ENCODE assay signal across 6 cellular contexts in genomic region chr7:127587663-127588018, GRCh38. TPM values are rescaled to one million over a fixed set of nuclear protein-coding genes. Genes with fewer than 3 reads are reported as not detected.
DNase-seq lines count a peak whose midpoint lies in the region; ATAC-seq and TF ChIP-seq lines count a peak whose summit lies in the region.

No MANE protein-coding gene starts in this region.

- H3K27me3 ChIP-seq in A673 (replicated peaks; ENCODE audit: insufficient read depth, low read depth, low read length, poor library complexity) (no peaks in the 10 kb centered on the region), kidney epithelial cell (ENCODE audit: control insufficient read depth, insufficient read depth, low read length) (no peaks in the 10 kb centered on the region)

- H3K27ac ChIP-seq in A673 (ENCODE audit: low read depth, low read length, poor library complexity, severe bottlenecking): peak overlapping the region; percentile 85

- no TSS peak for BruUV-seq in A673 (replicated peaks; lab: Mats Ljungman, UMichigan)

- H3K4me1 Mint-ChIP-seq in T-cell: peaks cover 57 to 67% (median 61%) of the 10 kb centered on the region in 3 donors

- intact Hi-C loops in A673 (cut with micrococcal nuclease; ENCODE audit: unreplicated experiment): loop anchor here (5.0 kb wide), 2 partner anchors 240 to 620 kb away; no protein-coding TSS in a partner anchor

- H3K4me1 ChIP-seq in A673 (ENCODE audit: insufficient read depth, low read length, poor library complexity, severe bottlenecking): peaks cover 17% of the 10 kb centered on the region

- CTCF ChIA-PET in A673 (lab: Charles Lee): interaction anchor here (1.2 kb wide), 1 partner anchor 689 kb away, joined by 6 read pairs; no protein-coding TSS in a partner anchor
- CTCF ChIA-PET in T-cell (lab: Charles Lee): interaction anchor here in 1 of 2 donors (1.1 kb wide), 1 partner anchor 73 kb away, joined by 3 read pairs; no protein-coding TSS in a partner anchor

- H3K36me3 Mint-ChIP-seq in T-cell: peaks cover 25% of the 10 kb centered on the region

- ATAC-seq in T-cell (replicated peaks in 1 of 4) (no peak), HG03520 (IDR thresholded peaks at IDR 0.05; ENCODE audit: unreplicated experiment) (no peak), GM21423 (IDR thresholded peaks at IDR 0.05; ENCODE audit: unreplicated experiment) (no peak)

- DNase-seq in A673 (ENCODE audit: low spot score) (no peak), T-cell (no peak), kidney epithelial cell (ENCODE audit: low read depth) (no peak), NOMO-1 treated with DMSO at 0.1 percent for 48 hours (lab: John Stamatoyannopoulos, UW; ENCODE audit: unreplicated experiment) (no peak)

- H3K4me3 ChIP-seq in A673 (ENCODE audit: low read depth, low read length, poor library complexity, severe bottlenecking) (peak overlapping the region; percentile 92), kidney epithelial cell (ENCODE audit: low read depth, low read length) (peak overlapping the region; percentile 94)

- no peaks in the 10 kb centered on the region for H3K27me3 Mint-ChIP-seq in T-cell

- POLR2A ChIA-PET in A673 (lab: Charles Lee; ENCODE audit: low non-redundant PET): no interaction called here
- POLR2A ChIA-PET in T-cell (lab: Charles Lee): interaction anchor here (0.6 to 1.1 kb wide), 4 partner anchors 79 to 229 kb away, joined by 3 to 4 read pairs (median 3); no protein-coding TSS in a partner anchor

- H3K4me3 Mint-ChIP-seq in T-cell: peak overlapping the region; percentile 86 to 91 (median 90)

- H3K9me3 ChIP-seq in A673 (ENCODE audit: low read depth, low read length, poor library complexity, severe bottlenecking): no peaks in the 10 kb centered on the region

- no peaks in the 10 kb centered on the region for H3K9me3 Mint-ChIP-seq in T-cell

- peak overlapping the region in 1 of 2 donors; percentile 28 for H3K27ac Mint-ChIP-seq in T-cell

- H3K36me3 ChIP-seq in A673 (ENCODE audit: insufficient read depth, low read length, poor library complexity, severe bottlenecking) (peaks cover 24% of the 10 kb centered on the region), kidney epithelial cell (ENCODE audit: control insufficient read depth, insufficient read depth, low read length) (peaks cover 1% of the 10 kb centered on the region)

- TF ChIP-seq CTCF in A673 (conservative IDR thresholded peaks at IDR 0.05; ENCODE audit: low read depth, low read length): no peak
- no peak for TF ChIP-seq CTCF in kidney epithelial cell (IDR thresholded peaks at IDR 0.05; ENCODE audit: insufficient read depth, low read length, poor library complexity, severe bottlenecking)

RNA-seq across cellular contexts. Expression of gene ARF5, which starts 0.6 kb away (rescaled TPM):
- total RNA-seq in A673 (2021): 83.5 and 96.9 TPM in 2 replicates
- 100 to 1,000 TPM in 3 of 5 donors, 10 to 100 TPM in 2; 90.0 to 106 (median 102) TPM for total RNA-seq in T-cell
- 330 and 355 TPM in 2 replicates for total RNA-seq in kidney epithelial cell

RNA-seq across cellular contexts. Expression of gene GCC1, which starts 2.2 kb away (rescaled TPM):
- 15.2 and 15.5 TPM in 2 replicates for total RNA-seq in A673 (2021)
- total RNA-seq in T-cell: 10 to 100 TPM; 23.8 to 29.9 (median 27.1) TPM
- 35.0 and 42.1 TPM in 2 replicates for total RNA-seq in kidney epithelial cell

RNA-seq across cellular contexts. Expression of gene FSCN3, which starts 5.9 kb away (rescaled TPM):
- total RNA-seq in A673 (2021): 0.52 and 0.83 TPM in 2 replicates
- 1 to 10 TPM; 2.6 to 4.8 (median 3.9) TPM for total RNA-seq in T-cell
- total RNA-seq in kidney epithelial cell: 4.1 and 5.5 TPM in 2 replicates

RNA-seq across cellular contexts. Expression of gene PAX4, which starts 30.3 kb away (rescaled TPM):
- not detected in 2 replicates for total RNA-seq in A673 (2021)
- not detected for total RNA-seq in T-cell
- not detected in 2 replicates for total RNA-seq in kidney epithelial cell
